ENCODE assay signal across 8 cellular contexts in genomic region chr6:101531538-101531937, GRCh38.
"Had no signal": no experiment of that assay in that cellular context is flagged by ENCODE, and none has a peak within 500 bp of the region (broad histone marks: within the 10 kb centered on the region; RNA-seq: fewer than 3 reads in every experiment).

No MANE protein-coding gene starts in this region.

- H2AFZ ChIP-seq: GM23248, GM23338 had no signal

- DNase-seq: GM23248, GOT3, H7, HCEC 1CT, HFFc6 had no signal

- H3K9me3 ChIP-seq: HAP-1 had no signal

- H3K4me3 ChIP-seq: GM23248, GM23338, HAP-1 had no signal

- H3K4me2 ChIP-seq: GM23338 had no signal

- H3K9me3 Mint-ChIP-seq: GM23338, HFFc6 had no signal

- H3K36me3 ChIP-seq: HAP-1 had no signal

- H3K27ac Mint-ChIP-seq: GM23338, HFFc6 had no signal

- H3K27ac ChIP-seq: GM23248 had no signal

- H3K4me3 Mint-ChIP-seq: GM23338, HFFc6 had no signal

- H3K9ac ChIP-seq: GM23248 had no signal

- ATAC-seq: GM23338, HCT116 had no signal

- H3K4me1 ChIP-seq: HAP-1 had no signal
